Comparison of ENCODE assay signal across 8 cellular contexts in the genomic region with DNA sequence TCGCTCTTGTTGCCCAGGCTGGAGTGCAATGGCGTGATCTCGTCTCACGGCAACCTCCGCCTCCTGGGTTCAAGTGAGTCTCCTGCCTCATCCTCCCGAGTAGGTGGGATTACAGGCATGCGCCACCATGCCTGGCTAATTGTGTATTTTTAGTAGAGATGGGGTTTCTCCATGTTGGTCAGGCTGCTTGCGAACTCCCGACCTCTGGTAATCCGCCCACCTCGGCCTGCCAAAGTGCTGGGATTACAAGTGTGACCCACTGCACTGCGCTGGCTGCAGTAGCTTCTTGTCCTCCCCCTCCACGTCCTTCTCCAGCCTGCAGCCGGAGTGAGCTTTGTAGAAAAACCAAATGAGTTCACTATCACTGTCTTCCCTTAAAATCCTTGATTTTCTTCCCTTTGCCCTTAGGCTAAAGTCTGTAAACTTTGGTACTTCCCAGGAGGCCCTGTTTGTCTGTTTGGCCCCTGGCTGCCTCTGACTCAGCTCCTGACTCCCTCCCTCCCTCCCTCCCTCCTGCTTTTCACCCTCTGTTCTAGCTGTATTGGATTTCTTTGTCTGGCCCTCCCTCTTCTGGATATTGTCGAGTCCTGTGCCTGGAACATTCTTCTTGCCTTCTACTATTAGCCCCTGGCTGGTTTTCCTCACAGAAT. TPM values are rescaled to one million over a fixed set of nuclear protein-coding genes. Genes with fewer than 3 reads are reported as not detected.
DNase-seq lines count a peak whose midpoint lies in the region; ATAC-seq and TF ChIP-seq lines count a peak whose summit lies in the region.

No MANE protein-coding gene starts in this region.

- peak overlapping the region; percentile 60 for H3K9ac ChIP-seq in IMR-90 (ENCODE audit: low read depth, low read length)

- no peaks in the 10 kb centered on the region for H3K9me3 Mint-ChIP-seq in brain

- CTCF ChIA-PET in IMR-90 (lab: Yijun Ruan, JAX), result interaction anchor here (0.6 to 1.0 kb wide), 2 partner anchors 80 to 104 kb away, joined by 3 read pairs; no protein-coding TSS in a partner anchor

- no peaks in the 10 kb centered on the region for H3K9me3 ChIP-seq in IMR-90 (ENCODE audit: control insufficient read depth, insufficient read depth, low read length)

- H2BK5ac ChIP-seq in IMR-90 (ENCODE audit: low read depth, low read length, poor library complexity, severe bottlenecking), result peak overlapping the region; percentile 75

- peaks cover 4% of the 10 kb centered on the region; the same call in 1 of the 2 replicates for H3K9me1 ChIP-seq in IMR-90 (ENCODE audit: insufficient read depth, low read length)

- no peaks in the 10 kb centered on the region for H3K27me3 ChIP-seq in IMR-90 (ENCODE audit: control insufficient read depth, insufficient read depth, low read length)

- peak overlapping the region; percentile 88 for H2AFZ ChIP-seq in IMR-90 (replicated peaks; ENCODE audit: low read length, poor library complexity)

- no peaks in the 10 kb centered on the region for H3K36me3 ChIP-seq in IMR-90 (ENCODE audit: control insufficient read depth, insufficient read depth, low read length)

- peak overlapping the region; percentile 81 for H4K5ac ChIP-seq in IMR-90 (ENCODE audit: low read depth, low read length)

- peak overlapping the region; percentile 67 for H3K18ac ChIP-seq in IMR-90 (ENCODE audit: low read depth, low read length)

- TF ChIP-seq POLR2A in IMR-90 (IDR thresholded peaks at IDR 0.05; ENCODE audit: low read depth, low read length), result no peak

- peaks cover 0 to 4% of the 10 kb centered on the region in 2 experiments; a peak in 1 of 4 replicates for H3K79me1 ChIP-seq in IMR-90 (ENCODE audit: low read depth in 1 of 2, low read length in 2 of 2)

- DNase-seq in AG10803 (ENCODE audit: low read depth), result peak; percentile 83
- DNase-seq in IMR-90, result peak; percentile 88
- peak; percentile 85 for DNase-seq in kidney tubule cell (ENCODE audit: low spot score)
- peak; percentile 45 for DNase-seq in superior temporal gyrus (ENCODE audit: extremely low spot score)
- DNase-seq in NCI-H774 (lab: John Stamatoyannopoulos, UW), result no peak
- no peak for DNase-seq in UCSD-AML1 (lab: John Stamatoyannopoulos, UW; ENCODE audit: unreplicated experiment)

- H3K56ac ChIP-seq in IMR-90 (ENCODE audit: extremely low read depth, insufficient read depth, low read length), result peak overlapping the region; percentile 61

- peak overlapping the region; percentile 49; the same call in 1 of the 3 replicates for H2BK15ac ChIP-seq in IMR-90 (ENCODE audit: low read depth, low read length)

- H4K91ac ChIP-seq in IMR-90 (ENCODE audit: insufficient read depth, low read depth, low read length), result peak overlapping the region; percentile 95

- H3K23ac ChIP-seq in IMR-90 (ENCODE audit: low read depth, low read length), result peak overlapping the region; percentile 75

- peak overlapping the region in 3 of 5 experiments; percentile 42 to 82 (median 54) for H3K4me3 Mint-ChIP-seq in brain

- intact Hi-C loops in IMR-90 (cut with micrococcal nuclease), result loop anchor here (1.0 to 10.0 kb wide), 5 partner anchors 118 to 557 kb away; a partner anchor contains a TSS

- H4K8ac ChIP-seq in IMR-90 (ENCODE audit: low read depth in 2 of 2, low read length in 2 of 2), result peak overlapping the region; percentile 11 to 92; a peak in 2 of 4 replicates

- dilution Hi-C loops in IMR-90 (cut with HindIII; ENCODE audit: low sequenced_read_pairs, unreplicated experiment), result no loop called here

- H3K27ac Mint-ChIP-seq in brain, result peak overlapping the region; percentile 45 to 97 (median 94)

- TF ChIP-seq RAD21 in IMR-90 (IDR thresholded peaks at IDR 0.05; ENCODE audit: low read length), result peak; percentile 85

- peak overlapping the region; percentile 80 for H2AK9ac ChIP-seq in IMR-90 (replicated peaks; ENCODE audit: low read depth, low read length, poor library complexity)

- H3K4me2 ChIP-seq in IMR-90 (ENCODE audit: low read depth, low read length), result peak overlapping the region; percentile 36

- peak overlapping the region; percentile 92 for H3K27ac ChIP-seq in IMR-90 (ENCODE audit: insufficient read depth, low read length)

- peak overlapping the region; percentile 92 for H2BK120ac ChIP-seq in IMR-90 (ENCODE audit: low read depth, low read length)

- no peaks in the 10 kb centered on the region for H3K27me3 Mint-ChIP-seq in brain

- H3K4me1 Mint-ChIP-seq in brain, result peaks cover 47% of the 10 kb centered on the region

- H3K14ac ChIP-seq in IMR-90 (replicated peaks; ENCODE audit: low read depth, low read length), result peak overlapping the region; percentile 93

- TF ChIP-seq CTCF in AG10803 (conservative IDR thresholded peaks at IDR 0.05; ENCODE audit: low read length), result peak; percentile 56
- TF ChIP-seq CTCF in IMR-90 (conservative IDR thresholded peaks at IDR 0.05; ENCODE audit: low read depth, low read length), result peak; percentile 75
- peak; percentile 17 to 37 for TF ChIP-seq CTCF in brain (conservative IDR thresholded peaks at IDR 0.05)

- peaks cover 11% of the 10 kb centered on the region for H3K36me3 Mint-ChIP-seq in brain

- H3K4me3 ChIP-seq in AG10803 (ENCODE audit: low read length) (no peak overlapping the region), IMR-90 (ENCODE audit: insufficient read depth, low read depth, low read length) (no peak overlapping the region)

- no TSS peak for BruUV-seq in IMR-90 (replicated peaks; lab: Mats Ljungman, UMichigan)

- in situ Hi-C loops in IMR-90 (cut with MboI; ENCODE audit: low sequenced_read_pairs), result loop anchor here (5.0 to 10.0 kb wide), 3 partner anchors 112 to 559 kb away; no protein-coding TSS in a partner anchor

- POLR2A ChIA-PET in IMR-90 (lab: Charles Lee; ENCODE audit: unreplicated experiment), result interaction anchor here (0.5 to 0.6 kb wide), 3 partner anchors 10 to 152 kb away, joined by 3 to 6 read pairs (median 5); no protein-coding TSS in a partner anchor

- H3K4ac ChIP-seq in IMR-90 (ENCODE audit: low read depth, low read length), result peak overlapping the region; percentile 94

- ATAC-seq in IMR-90 (ENCODE audit: low read depth), result peak; percentile 92
- no peak for ATAC-seq in HG03571 (IDR thresholded peaks at IDR 0.05; ENCODE audit: unreplicated experiment)

- peak overlapping the region; percentile 84; the same call in 1 of the 2 replicates for H2AK5ac ChIP-seq in IMR-90 (ENCODE audit: low read depth, low read length)

- H4K20me1 ChIP-seq in IMR-90 (ENCODE audit: insufficient read depth, low read length), result no peaks in the 10 kb centered on the region

- H2BK20ac ChIP-seq in IMR-90 (ENCODE audit: low read depth, low read length), result peak overlapping the region; percentile 96

- WGBS in IMR-90 (ENCODE audit: extremely low coverage in 2 of 2, insufficient read length in 1 of 2), 2 experiments, result 17% methylated on average over 4 of the region's 15 CpGs; no CpG with 5 or more reads in 1 of the 2 experiments

- peaks cover 17% of the 10 kb centered on the region for H3K4me1 ChIP-seq in IMR-90 (ENCODE audit: control insufficient read depth, insufficient read depth, low read length)

TF ChIP-seq in IMR-90, 13 proteins besides CTCF, POLR2A, EP300 and RAD21:
- TF ChIP-seq, protein P1, sequence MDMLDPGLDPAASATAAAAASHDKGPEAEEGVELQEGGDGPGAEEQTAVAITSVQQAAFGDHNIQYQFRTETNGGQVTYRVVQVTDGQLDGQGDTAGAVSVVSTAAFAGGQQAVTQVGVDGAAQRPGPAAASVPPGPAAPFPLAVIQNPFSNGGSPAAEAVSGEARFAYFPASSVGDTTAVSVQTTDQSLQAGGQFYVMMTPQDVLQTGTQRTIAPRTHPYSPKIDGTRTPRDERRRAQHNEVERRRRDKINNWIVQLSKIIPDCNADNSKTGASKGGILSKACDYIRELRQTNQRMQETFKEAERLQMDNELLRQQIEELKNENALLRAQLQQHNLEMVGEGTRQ (IDR thresholded peaks at IDR 0.05; ENCODE audit: low read depth, low read length), result no peak
- TF ChIP-seq SMC3 (IDR thresholded peaks at IDR 0.05; ENCODE audit: low read depth, low read length) (peak; percentile 74), MAZ (IDR thresholded peaks at IDR 0.05; ENCODE audit: borderline replicate concordance, low read depth, low read length) (peak; percentile 95), BHLHE40 (IDR thresholded peaks at IDR 0.05; ENCODE audit: low read depth, low read length) (no peak), CEBPB (IDR thresholded peaks at IDR 0.05; ENCODE audit: low read depth, low read length) (no peak), FOS (IDR thresholded peaks at IDR 0.05; ENCODE audit: low read depth, low read length) (0 out of 2 replicates have a peak, but pooled peaks have one; percentile 30)
TF ChIP-seq in IMR-90: peak in this region for 3.

RNA-seq across cellular contexts. Expression of a gene that starts 12.9 kb away (rescaled TPM):
- 0.90 and 1.4 TPM in 2 replicates for total RNA-seq in IMR-90 (2012; rRNA removed)
- 0.14 and 0.17 TPM in 2 replicates for polyA plus RNA-seq in IMR-90 (2012; rRNA removed)
- 0.05 and 0.08 TPM in 2 replicates for polyA plus RNA-seq in IMR-90 (2012; cell fraction: cytosol; rRNA removed)
- polyA plus RNA-seq in IMR-90 (2012; cell fraction: nucleus; rRNA removed; ENCODE audit: low replicate concordance), result 0.07 and 0.25 TPM in 2 replicates
- polyA plus RNA-seq in brain (ENCODE audit: insufficient read depth, low read depth, low replicate concordance), result 0.51 TPM

RNA-seq across cellular contexts. Expression of a gene that starts 50.6 kb away (rescaled TPM):
- 40.0 and 47.5 TPM in 2 replicates for total RNA-seq in IMR-90 (2012; rRNA removed)
- polyA plus RNA-seq in IMR-90 (2012; rRNA removed) (42.7 and 46.9 TPM in 2 replicates), brain (ENCODE audit: insufficient read depth, low read depth, low replicate concordance) (9.0 TPM)
- polyA plus RNA-seq in IMR-90 (2012; cell fraction: cytosol; rRNA removed), result 29.3 and 63.1 TPM in 2 replicates
- polyA plus RNA-seq in IMR-90 (2012; cell fraction: nucleus; rRNA removed; ENCODE audit: low replicate concordance), result 24.3 and 25.0 TPM in 2 replicates

RNA-seq across cellular contexts. Expression of a gene that starts 52.9 kb away (rescaled TPM):
- 0.28 and 0.54 TPM in 2 replicates for total RNA-seq in IMR-90 (2012; rRNA removed)
- 1.7 TPM in 2 replicates for polyA plus RNA-seq in IMR-90 (2012; rRNA removed)
- 0.28 and 0.71 TPM in 2 replicates for polyA plus RNA-seq in IMR-90 (2012; cell fraction: cytosol; rRNA removed)
- polyA plus RNA-seq in IMR-90 (2012; cell fraction: nucleus; rRNA removed; ENCODE audit: low replicate concordance), result 11.7 and 15.4 TPM in 2 replicates
- 0.29 TPM for polyA plus RNA-seq in brain (ENCODE audit: insufficient read depth, low read depth, low replicate concordance)

Comparison
In these comparisons a context has a peak if more than half of its experiments do, and no peak if none do; other contexts are left out.
1. DNase-seq: peak in AG10803 (single experiment), IMR-90 (single experiment), kidney tubule cell (single experiment) and superior temporal gyrus (single experiment); none in NCI-H774 (single experiment) and UCSD-AML1 (single experiment).
2. Peak in every context shown above with its lines, with median percentiles within 50 percentile points of each other: CTCF ChIP-seq.